ENCODE assay signal across 8 cellular contexts in the genomic region with DNA sequence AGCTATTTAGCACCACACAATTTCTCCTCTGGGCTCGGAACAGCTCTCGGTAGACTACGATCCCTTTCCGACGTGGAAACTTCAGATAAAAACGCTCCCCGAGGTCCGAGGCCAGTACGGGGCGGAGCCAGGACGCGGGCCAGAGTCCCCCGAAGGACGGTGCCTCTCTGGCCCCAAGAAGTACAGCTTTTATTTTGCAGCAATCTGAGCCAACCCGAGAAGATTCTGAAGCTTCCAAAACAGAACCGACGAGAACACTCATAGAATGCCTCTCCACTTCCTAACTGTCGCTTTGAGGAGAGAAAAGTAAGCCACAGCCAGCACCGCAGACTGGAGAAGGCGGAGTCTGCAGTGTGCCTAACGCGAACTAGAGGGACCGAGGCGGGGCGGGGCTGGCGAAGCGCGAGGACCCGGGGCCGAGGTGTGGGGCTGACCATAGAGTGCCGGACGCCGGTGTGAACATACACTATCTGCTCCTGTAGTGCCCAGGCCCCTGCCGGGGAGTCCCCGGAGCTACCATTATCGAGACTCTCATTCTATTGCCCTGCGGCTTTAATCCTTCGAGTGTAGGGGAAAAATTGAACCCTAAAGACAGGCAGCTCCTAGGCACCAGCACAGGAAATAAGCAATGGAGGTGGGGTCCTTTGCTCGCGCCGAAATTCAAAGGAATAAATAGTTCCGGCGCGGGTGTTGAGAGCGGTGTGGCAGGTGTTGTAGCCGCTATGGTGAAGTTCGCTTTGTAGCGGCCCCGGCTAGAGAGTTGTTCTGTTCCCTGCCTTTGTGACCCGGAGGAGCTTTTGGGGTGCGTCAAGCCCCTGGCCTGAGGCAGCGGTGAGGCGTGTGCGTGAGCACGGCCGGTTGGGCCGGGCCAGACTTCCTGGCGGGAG. TPM values are rescaled to one million over a fixed set of nuclear protein-coding genes. Genes with fewer than 3 reads are reported as not detected.
DNase-seq lines count a peak whose midpoint lies in the region; ATAC-seq and TF ChIP-seq lines count a peak whose summit lies in the region.

TSS of gene SMC2 (plus strand) at position 663 of the 887 bp plus-strand sequence. CDS start 1,076 bp downstream, outside the sequence.

- H3K4me1 ChIP-seq in NT2/D1 (ENCODE audit: insufficient read depth, insufficient read length) (no peaks in the 10 kb centered on the region), endodermal cell (ENCODE audit: control insufficient read depth, insufficient read depth, low read length) (no peaks in the 10 kb centered on the region)

- ATAC-seq in GM21381 (IDR thresholded peaks at IDR 0.05; ENCODE audit: unreplicated experiment): peak; percentile 87

- H3K4me3 ChIP-seq in NT2/D1 (ENCODE audit: insufficient read length, low read depth) (peak within 1 kb of the TSS; percentile 64), endodermal cell (ENCODE audit: low read length) (peak within 1 kb of the TSS; percentile 92)

- peak; percentile 93 for DNase-seq in COR-L47 (lab: John Stamatoyannopoulos, UW)
- DNase-seq in HUDEP-2 (lab: John Stamatoyannopoulos, UW; ENCODE audit: unreplicated experiment in 76 of 76): peak in 75 of 76 experiments; percentile 24 to 95 (median 84)
- DNase-seq in NT2/D1 (ENCODE audit: low read depth, low spot score): peak; percentile 87
- peak; percentile 83 for DNase-seq in activated CD8-positive, alpha-beta memory T cell treated with anti-CD3 and anti-CD28 coated beads, Interleukin-2, amount 50 U/mL, for 1 hour (ENCODE audit: extremely low read depth)
- DNase-seq in endodermal cell: peak; percentile 96
- peak; percentile 96 for DNase-seq in mesenteric fat pad (ENCODE audit: low spot score)
- DNase-seq in stimulated activated CD8-positive, alpha-beta memory T cell treated with anti-CD3 and anti-CD28 coated beads, Interleukin-15, amount 100 ng/mL, for 24 hours (ENCODE audit: low read depth): peak; percentile 75

- H3K9ac ChIP-seq in NT2/D1 (ENCODE audit: insufficient read length, low read depth): peak within 1 kb of the TSS; percentile 83
- peak within 1 kb of the TSS; percentile 94 for H3K9ac ChIP-seq in endodermal cell (ENCODE audit: extremely low read depth, low read length, poor library complexity, severe bottlenecking)

- no peak for TF ChIP-seq CTCF in endodermal cell (conservative IDR thresholded peaks at IDR 0.05)

- no peaks in the 10 kb centered on the region for H3K27me3 ChIP-seq in NT2/D1 (ENCODE audit: insufficient read depth, insufficient read length)
- H3K27me3 ChIP-seq in endodermal cell (ENCODE audit: control insufficient read depth, insufficient read depth, low read length, poor library complexity, severe bottlenecking): no peaks in the 10 kb centered on the region

- H3K9me3 ChIP-seq in NT2/D1 (ENCODE audit: insufficient read depth, low read length) (no peaks in the 10 kb centered on the region), endodermal cell (ENCODE audit: control insufficient read depth, low read length) (no peaks in the 10 kb centered on the region)

- H3K9me3 Mint-ChIP-seq in endodermal cell: no peaks in the 10 kb centered on the region

- H3K4me3 Mint-ChIP-seq in endodermal cell: peak within 1 kb of the TSS; percentile 98

- peaks cover 5% of the 10 kb centered on the region for H3K36me3 Mint-ChIP-seq in endodermal cell (ENCODE audit: low read depth)

- H3K27me3 Mint-ChIP-seq in endodermal cell (ENCODE audit: insufficient read depth): no peaks in the 10 kb centered on the region

- H3K36me3 ChIP-seq in NT2/D1 (ENCODE audit: insufficient read depth, insufficient read length, low read length) (peaks cover 18% of the 10 kb centered on the region), endodermal cell (ENCODE audit: control insufficient read depth, insufficient read depth, low read length) (no peaks in the 10 kb centered on the region)

- 0% methylated on average over 8 to 58 of the region's 58 CpGs for WGBS in endodermal cell (ENCODE audit: insufficient coverage in 1 of 2, insufficient read length in 1 of 2), 2 experiments

- H3K27ac ChIP-seq in endodermal cell (ENCODE audit: low read depth, low read length): peak within 1 kb of the TSS; percentile 99

- peak within 1 kb of the TSS; percentile 100 for H3K27ac Mint-ChIP-seq in endodermal cell

- H3K4me1 Mint-ChIP-seq in endodermal cell: peaks cover 8% of the 10 kb centered on the region

RNA-seq across cellular contexts. Expression of gene SMC2, which starts in this region (rescaled TPM):
- 10 to 100 TPM; 32.3 to 32.5 TPM for total RNA-seq in endodermal cell
- 25.1 TPM for polyA plus RNA-seq in endodermal cell (2013, experiment 1 of 2)
- 24.8 TPM for polyA plus RNA-seq in endodermal cell (2013, experiment 2 of 2)
- 7.8 TPM for total RNA-seq in mesenteric fat pad

Comparison
In these comparisons a context has a peak if more than half of its experiments do, and no peak if none do; other contexts are left out.
1. Peak in every context shown above with its lines: DNase-seq, ATAC-seq, H3K4me3 ChIP-seq and H3K27ac ChIP-seq.